1 cellular context compared by ENCODE assay signal in genomic region chr17:48577330-48577945, GRCh38.
TF ChIP-seq lines count a peak whose summit lies in the region.

No MANE protein-coding gene starts in this region.

TF ChIP-seq in GM12878, 131 proteins besides CTCF, POLR2A, EP300 and RAD21:
- TF ChIP-seq NR2F1 (conservative IDR thresholded peaks at IDR 0.05): no peak
- peak in 1 of 2 experiments; percentile 54; a peak in 2 of 3 replicates for TF ChIP-seq EGR1 (IDR thresholded peaks at IDR 0.05; ENCODE audit: borderline replicate concordance in 1 of 2, low read depth in 2 of 2, low read length in 2 of 2)
- peak; percentile 81 to 92 for TF ChIP-seq BHLHE40 (IDR thresholded peaks at IDR 0.05; ENCODE audit: borderline replicate concordance in 1 of 2, low read depth in 2 of 2, low read length in 1 of 2)
- TF ChIP-seq, protein P1, sequence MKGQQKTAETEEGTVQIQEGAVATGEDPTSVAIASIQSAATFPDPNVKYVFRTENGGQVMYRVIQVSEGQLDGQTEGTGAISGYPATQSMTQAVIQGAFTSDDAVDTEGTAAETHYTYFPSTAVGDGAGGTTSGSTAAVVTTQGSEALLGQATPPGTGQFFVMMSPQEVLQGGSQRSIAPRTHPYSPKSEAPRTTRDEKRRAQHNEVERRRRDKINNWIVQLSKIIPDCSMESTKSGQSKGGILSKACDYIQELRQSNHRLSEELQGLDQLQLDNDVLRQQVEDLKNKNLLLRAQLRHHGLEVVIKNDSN (IDR thresholded peaks at IDR 0.05; ENCODE audit: borderline replicate concordance, extremely low read length, insufficient read depth, low read depth, low read length): peak; percentile 27
